14 cellular contexts compared by ENCODE assay signal in genomic region chr3:99751649-99752048, GRCh38.
DNase-seq lines count a peak whose midpoint lies in the region; TF ChIP-seq lines count a peak whose summit lies in the region.
"Had no signal": no experiment of that assay in that cellular context is flagged by ENCODE, and none has a peak within 500 bp of the region (broad histone marks: within the 10 kb centered on the region; RNA-seq: fewer than 3 reads in every experiment).

No MANE protein-coding gene starts in this region.

- POLR2A ChIA-PET in RWPE1 (lab: Yijun Ruan, JAX; ENCODE audit: low non-redundant PET) = no interaction called here

- H3K4me3 ChIP-seq in vagina = no peak overlapping the region

- DNase-seq in COLO829 (ENCODE audit: low spot score) = peak; percentile 82
- peak; percentile 60 for DNase-seq in RWPE1 (ENCODE audit: low spot score)
- no peak for DNase-seq in epithelial cell of prostate (ENCODE audit: low read depth, low spot score)
- DNase-seq in non-pigmented ciliary epithelial cell (ENCODE audit: low read depth) = peak; percentile 61
- DNase-seq in activated CD8-positive, alpha-beta memory T cell treated with anti-CD3 and anti-CD28 coated beads, Interleukin-2, amount 50 U/mL, for 4 hours = no peak
- no peak for DNase-seq in NCI-H146 (lab: John Stamatoyannopoulos, UW)
- no peak for DNase-seq in vagina (ENCODE audit: extremely low spot score in 2 of 2)
- DNase-seq in amniotic stem cell (lab: John Stamatoyannopoulos, UW) = no peak
- DNase-seq: activated CD4-positive, alpha-beta T cell treated with anti-CD3 and anti-CD28 coated beads, Interleukin-2, amount 10 ng/mL, durations not matched to agents 24 days and 14 days; activated T-cell treated with anti-CD3 and anti-CD28 coated beads, Interleukin-2, amount 50 U/mL, for 48 hours; BE2C; DMS79 treated with DMSO at 0.1 percent for 48 hours; endodermal cell; MM.1S had no signal

- CTCF ChIA-PET in RWPE1 (lab: Yijun Ruan, JAX) = no interaction called here

- H3K27me3 ChIP-seq in vagina = no peaks in the 10 kb centered on the region

- peak overlapping the region; percentile 84 for H3K27ac ChIP-seq in RWPE1
- H3K27ac ChIP-seq in epithelial cell of prostate = peak overlapping the region; percentile 84
- H3K27ac ChIP-seq in vagina = no peak overlapping the region

- intact Hi-C loops in vagina (cut with DNase I) = loop anchor here (10.0 kb wide), 1 partner anchor 727 kb away; no protein-coding TSS in a partner anchor

- TF ChIP-seq CTCF in RWPE1 (conservative IDR thresholded peaks at IDR 0.05; ENCODE audit: low read depth) (no peak), vagina (IDR thresholded peaks at IDR 0.05) (no peak)

- H3K36me3 ChIP-seq in vagina = no peaks in the 10 kb centered on the region
- H3K36me3 ChIP-seq: BE2C had no signal

- no peaks in the 10 kb centered on the region for H3K4me1 ChIP-seq in vagina
- H3K4me1 ChIP-seq: BE2C had no signal

- no peaks in the 10 kb centered on the region for H3K9me3 ChIP-seq in vagina
- H3K9me3 ChIP-seq: BE2C had no signal

- no peak for TF ChIP-seq POLR2A in vagina (IDR thresholded peaks at IDR 0.05)

Comparison
In these comparisons a context has a peak if more than half of its experiments do, and no peak if none do; other contexts are left out.
1. DNase-seq: peak in COLO829 (single experiment), RWPE1 (single experiment) and non-pigmented ciliary epithelial cell (single experiment); none in epithelial cell of prostate (single experiment), activated CD8-positive, alpha-beta memory T cell treated with anti-CD3 and anti-CD28 coated beads, Interleukin-2, amount 50 U/mL, for 4 hours (single experiment), NCI-H146 (single experiment), vagina (0 of 2) and amniotic stem cell (single experiment).